1 cellular context compared by ENCODE assay signal in the genomic region with DNA sequence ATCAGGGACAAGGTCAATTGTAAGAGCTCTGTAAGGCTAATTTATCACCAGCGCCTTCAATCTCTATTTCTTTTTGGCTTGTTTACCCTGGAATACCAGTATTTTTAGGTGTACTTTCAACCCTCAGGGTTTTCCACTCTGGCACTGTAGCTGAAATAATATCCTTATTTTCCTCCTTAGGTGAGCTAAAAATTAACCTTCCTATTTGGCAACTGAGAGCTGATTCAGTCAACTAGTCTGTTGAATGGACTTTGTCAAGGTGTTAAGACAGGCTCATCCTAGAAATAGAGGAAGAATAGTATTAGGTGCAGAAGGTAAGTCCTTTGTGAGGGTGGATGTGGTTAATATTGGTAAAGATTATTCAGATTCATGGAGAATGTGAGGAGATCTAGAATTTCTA.
TF ChIP-seq lines count a peak whose summit lies in the region.

No MANE protein-coding gene starts in this region.

TF ChIP-seq in HepG2, 621 proteins besides CTCF, POLR2A, EP300 and RAD21 (continued from another document):
- TF ChIP-seq ZNF280D (CRISPR knock-in tag; IDR thresholded peaks at IDR 0.05) (no peak), PAWR (CRISPR knock-in tag; IDR thresholded peaks at IDR 0.05; ENCODE audit: borderline replicate concordance) (no peak), ZNF616 (CRISPR knock-in tag; IDR thresholded peaks at IDR 0.05; ENCODE audit: low read depth) (no peak), USF2 (IDR thresholded peaks at IDR 0.05; ENCODE audit: low read depth, low read length) (no peak), USF2 (CRISPR knock-in tag; IDR thresholded peaks at IDR 0.05; ENCODE audit: borderline replicate concordance) (no peak), RFX5 (IDR thresholded peaks at IDR 0.05; ENCODE audit: low read depth, low read length) (no peak), CCAR2 (optimal IDR thresholded peaks at IDR 0.05; ENCODE audit: low read depth, low read length) (no peak), FOXA1 (IDR thresholded peaks at IDR 0.05) (no peak), FOXA1 (CRISPR knock-in tag; IDR thresholded peaks at IDR 0.05) (0 out of 2 replicates have a peak, but pooled peaks have one; percentile 9), MLXIP (CRISPR knock-in tag; IDR thresholded peaks at IDR 0.05; ENCODE audit: borderline replicate concordance) (no peak), ZNF275 (CRISPR knock-in tag; IDR thresholded peaks at IDR 0.05; ENCODE audit: borderline replicate concordance) (no peak), ZNF225 (CRISPR knock-in tag; IDR thresholded peaks at IDR 0.05) (no peak), ELF3 (CRISPR knock-in tag; IDR thresholded peaks at IDR 0.05) (peak; percentile 18; the same call in 1 of the 2 replicates), BORCS8-MEF2B (CRISPR knock-in tag; IDR thresholded peaks at IDR 0.05) (no peak), EEA1 (CRISPR knock-in tag; IDR thresholded peaks at IDR 0.05; ENCODE audit: borderline replicate concordance) (no peak), NFE2L2 (IDR thresholded peaks at IDR 0.05; ENCODE audit: low read length) (no peak), MEF2D (CRISPR knock-in tag; IDR thresholded peaks at IDR 0.05) (no peak), RFXANK (CRISPR knock-in tag; IDR thresholded peaks at IDR 0.05) (no peak), SMYD3 (CRISPR knock-in tag; IDR thresholded peaks at IDR 0.05) (no peak), ZNF570 (CRISPR knock-in tag; IDR thresholded peaks at IDR 0.05; ENCODE audit: borderline replicate concordance) (no peak), IRF2 (CRISPR knock-in tag; IDR thresholded peaks at IDR 0.05) (no peak), ZFY (CRISPR knock-in tag; IDR thresholded peaks at IDR 0.05) (no peak), FOXC1 (CRISPR knock-in tag; IDR thresholded peaks at IDR 0.05; ENCODE audit: borderline replicate concordance) (no peak), ZNF232 (CRISPR knock-in tag; IDR thresholded peaks at IDR 0.05; ENCODE audit: borderline replicate concordance) (no peak), FOXJ3 (CRISPR knock-in tag; IDR thresholded peaks at IDR 0.05; ENCODE audit: borderline replicate concordance) (peak; percentile 34; the same call in 1 of the 2 replicates), ARID5B (CRISPR knock-in tag; IDR thresholded peaks at IDR 0.05) (peak; percentile 46)
- TF ChIP-seq, protein P1, sequence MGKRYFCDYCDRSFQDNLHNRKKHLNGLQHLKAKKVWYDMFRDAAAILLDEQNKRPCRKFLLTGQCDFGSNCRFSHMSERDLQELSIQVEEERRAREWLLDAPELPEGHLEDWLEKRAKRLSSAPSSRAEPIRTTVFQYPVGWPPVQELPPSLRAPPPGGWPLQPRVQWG (CRISPR knock-in tag; IDR thresholded peaks at IDR 0.05; ENCODE audit: borderline replicate concordance, low read depth), result no peak
- TF ChIP-seq, protein P2, sequence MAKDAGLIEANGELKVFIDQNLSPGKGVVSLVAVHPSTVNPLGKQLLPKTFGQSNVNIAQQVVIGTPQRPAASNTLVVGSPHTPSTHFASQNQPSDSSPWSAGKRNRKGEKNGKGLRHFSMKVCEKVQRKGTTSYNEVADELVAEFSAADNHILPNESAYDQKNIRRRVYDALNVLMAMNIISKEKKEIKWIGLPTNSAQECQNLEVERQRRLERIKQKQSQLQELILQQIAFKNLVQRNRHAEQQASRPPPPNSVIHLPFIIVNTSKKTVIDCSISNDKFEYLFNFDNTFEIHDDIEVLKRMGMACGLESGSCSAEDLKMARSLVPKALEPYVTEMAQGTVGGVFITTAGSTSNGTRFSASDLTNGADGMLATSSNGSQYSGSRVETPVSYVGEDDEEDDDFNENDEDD (CRISPR knock-in tag; IDR thresholded peaks at IDR 0.05; ENCODE audit: borderline replicate concordance), result no peak
- TF ChIP-seq, protein P3, sequence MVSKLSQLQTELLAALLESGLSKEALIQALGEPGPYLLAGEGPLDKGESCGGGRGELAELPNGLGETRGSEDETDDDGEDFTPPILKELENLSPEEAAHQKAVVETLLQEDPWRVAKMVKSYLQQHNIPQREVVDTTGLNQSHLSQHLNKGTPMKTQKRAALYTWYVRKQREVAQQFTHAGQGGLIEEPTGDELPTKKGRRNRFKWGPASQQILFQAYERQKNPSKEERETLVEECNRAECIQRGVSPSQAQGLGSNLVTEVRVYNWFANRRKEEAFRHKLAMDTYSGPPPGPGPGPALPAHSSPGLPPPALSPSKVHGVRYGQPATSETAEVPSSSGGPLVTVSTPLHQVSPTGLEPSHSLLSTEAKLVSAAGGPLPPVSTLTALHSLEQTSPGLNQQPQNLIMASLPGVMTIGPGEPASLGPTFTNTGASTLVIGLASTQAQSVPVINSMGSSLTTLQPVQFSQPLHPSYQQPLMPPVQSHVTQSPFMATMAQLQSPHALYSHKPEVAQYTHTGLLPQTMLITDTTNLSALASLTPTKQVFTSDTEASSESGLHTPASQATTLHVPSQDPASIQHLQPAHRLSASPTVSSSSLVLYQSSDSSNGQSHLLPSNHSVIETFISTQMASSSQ (IDR thresholded peaks at IDR 0.05; ENCODE audit: low read depth), result peak; percentile 60
- TF ChIP-seq, protein P3 (CRISPR knock-in tag; IDR thresholded peaks at IDR 0.05; ENCODE audit: borderline replicate concordance), result peak; percentile 38; the same call in 1 of the 2 replicates
- TF ChIP-seq, protein P4, sequence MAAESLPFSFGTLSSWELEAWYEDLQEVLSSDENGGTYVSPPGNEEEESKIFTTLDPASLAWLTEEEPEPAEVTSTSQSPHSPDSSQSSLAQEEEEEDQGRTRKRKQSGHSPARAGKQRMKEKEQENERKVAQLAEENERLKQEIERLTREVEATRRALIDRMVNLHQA (CRISPR knock-in tag; IDR thresholded peaks at IDR 0.05), result no peak
